Comparison of ENCODE assay signal across 8 cellular contexts in the genomic region with DNA sequence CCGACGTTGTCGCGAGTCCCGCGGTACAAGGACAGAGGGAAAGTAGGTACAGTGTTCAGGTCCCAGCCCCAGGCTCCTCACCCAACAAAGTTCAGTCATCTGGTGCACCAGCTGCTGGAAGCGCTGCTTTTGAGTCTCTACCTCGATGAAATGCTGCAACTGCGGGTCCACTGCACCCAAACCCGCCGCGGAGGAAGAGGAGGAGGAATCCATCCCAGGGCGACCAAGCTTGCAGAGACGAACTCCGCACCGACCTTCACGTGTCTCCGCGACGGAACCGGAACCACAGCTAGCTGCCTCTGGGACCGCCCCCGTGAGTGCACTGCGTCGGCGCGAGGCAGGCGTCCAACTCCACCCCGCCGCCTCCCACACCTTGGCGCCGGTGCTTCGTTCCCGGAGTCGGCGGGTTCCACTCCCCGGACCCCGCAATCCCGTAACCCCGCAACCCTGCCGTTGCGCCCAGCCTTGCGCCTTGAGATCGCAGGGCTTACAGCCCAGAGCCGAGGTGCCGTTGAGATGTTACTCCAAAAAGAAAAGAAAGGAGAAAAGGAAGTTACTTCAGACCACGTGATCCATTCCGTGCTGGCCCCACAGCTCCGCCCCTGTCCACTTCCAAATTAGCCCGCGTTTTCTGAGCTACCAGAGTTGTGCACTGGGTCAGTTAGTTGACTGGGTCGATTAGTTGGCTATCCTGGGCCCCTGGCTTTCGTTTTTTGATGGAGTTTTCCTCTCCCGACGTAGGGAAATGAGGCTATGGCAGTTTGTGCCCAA. TPM values are rescaled to one million over a fixed set of nuclear protein-coding genes. Genes with fewer than 3 reads are reported as not detected.
DNase-seq lines count a peak whose midpoint lies in the region; ATAC-seq and TF ChIP-seq lines count a peak whose summit lies in the region.

A gene with protein sequence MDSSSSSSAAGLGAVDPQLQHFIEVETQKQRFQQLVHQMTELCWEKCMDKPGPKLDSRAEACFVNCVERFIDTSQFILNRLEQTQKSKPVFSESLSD (minus strand): TSS at position 291 of the 771 bp plus-strand sequence. CDS start 78 bp downstream, at position 213.

- peak within 1 kb of the TSS; percentile 73 for H3K4me3 ChIP-seq in kidney epithelial cell (ENCODE audit: low read depth, low read length)

- peak within 1 kb of the TSS; percentile 86 for H3K4me3 Mint-ChIP-seq in central memory CD8-positive, alpha-beta T cell

- peak; percentile 83 for TF ChIP-seq POLR2A in GM18951 (IDR thresholded peaks at IDR 0.05; ENCODE audit: extremely low read depth, insufficient read depth, insufficient read length)

- peak; percentile 98 for ATAC-seq in HG03159 (IDR thresholded peaks at IDR 0.05; ENCODE audit: unreplicated experiment)
- peak; percentile 98 to 99 for ATAC-seq in activated CD4-positive, CD25-positive, alpha-beta regulatory T cell treated with anti-CD3 and anti-CD28 coated beads, Interleukin-2, amount 50 U/mL, for 24 hours
- ATAC-seq in central memory CD8-positive, alpha-beta T cell (replicated peaks; ENCODE audit: extremely low read depth, poor library complexity, severe bottlenecking): peak; percentile 97

- H3K36me3 ChIP-seq in kidney epithelial cell (ENCODE audit: control insufficient read depth, insufficient read depth, low read length): no peaks in the 10 kb centered on the region

- no peaks in the 10 kb centered on the region for H3K9me3 Mint-ChIP-seq in central memory CD8-positive, alpha-beta T cell

- no peaks in the 10 kb centered on the region for H3K27me3 ChIP-seq in kidney epithelial cell (ENCODE audit: control insufficient read depth, insufficient read depth, low read length)

- peaks cover 7% of the 10 kb centered on the region for H3K36me3 Mint-ChIP-seq in central memory CD8-positive, alpha-beta T cell (ENCODE audit: insufficient read depth)

- peak within 1 kb of the TSS; percentile 72 for H3K27ac Mint-ChIP-seq in central memory CD8-positive, alpha-beta T cell (ENCODE audit: low read depth)

- no peaks in the 10 kb centered on the region for H3K27me3 Mint-ChIP-seq in central memory CD8-positive, alpha-beta T cell

- peaks cover 5% of the 10 kb centered on the region for H3K4me1 Mint-ChIP-seq in central memory CD8-positive, alpha-beta T cell

- TF ChIP-seq CTCF in kidney epithelial cell (IDR thresholded peaks at IDR 0.05; ENCODE audit: insufficient read depth, low read length, poor library complexity, severe bottlenecking): no peak

- DNase-seq in AG08396 (ENCODE audit: low spot score) (peak; percentile 86), NCI-H2227 treated with DMSO at 0.1 percent for 48 hours (lab: John Stamatoyannopoulos, UW) (peak; percentile 87), kidney epithelial cell (ENCODE audit: low read depth) (no peak)
- DNase-seq in central memory CD8-positive, alpha-beta T cell (ENCODE audit: low spot score in 2 of 2): peak; percentile 44 to 54
- DNase-seq in stimulated activated CD4-positive, alpha-beta T cell treated with anti-CD3 and anti-CD28 coated beads, Interleukin-15, amount 100 ng/mL, for 48 hours (ENCODE audit: low read depth in 2 of 2): peak; percentile 52 to 66

- in situ Hi-C loops in GM18951 (cut with MboI; ENCODE audit: low sequenced_read_pairs, unreplicated experiment): no loop called here

RNA-seq across cellular contexts. Expression of the gene that starts here (rescaled TPM):
- 11.7 and 11.8 TPM in 2 replicates for total RNA-seq in kidney epithelial cell
